Comparison of ENCODE assay signal across 8 cellular contexts in genomic region chr22:25048659-25049657, GRCh38.
A peak's percentile ranks its signal among the peaks of the same experiment; 100 is the strongest.
DNase-seq lines count a peak whose midpoint lies in the region; ATAC-seq and TF ChIP-seq lines count a peak whose summit lies in the region.

No MANE protein-coding gene starts in this region.

- TF ChIP-seq CTCF in A673 (conservative IDR thresholded peaks at IDR 0.05; ENCODE audit: low read depth, low read length) (peak; percentile 91), GM13977 (IDR thresholded peaks at IDR 0.05; ENCODE audit: extremely low read depth, insufficient read depth, missing control alignments) (peak; percentile 89), lung (IDR thresholded peaks at IDR 0.05; ENCODE audit: control extremely low read depth, extremely low read depth) (peak; percentile 90)

- no peak overlapping the region for H3K4me3 ChIP-seq in A673 (ENCODE audit: low read depth, low read length, poor library complexity, severe bottlenecking)
- H3K4me3 ChIP-seq in lung: no peak overlapping the region

- intact Hi-C loops in A673 (cut with micrococcal nuclease; ENCODE audit: unreplicated experiment): loop anchor here (1.0 to 5.0 kb wide), 3 partner anchors 97 to 282 kb away; partner anchors contain the start of gene KIAA1671

- H3K27ac ChIP-seq in A673 (ENCODE audit: low read depth, low read length, poor library complexity, severe bottlenecking): no peak overlapping the region
- no peak overlapping the region for H3K27ac ChIP-seq in lung (ENCODE audit: low read depth in 1 of 2, low read length in 1 of 2)

- peak; percentile 53 for ATAC-seq in lung (ENCODE audit: insufficient read depth, low FRiP score)
- no peak for ATAC-seq in GM19463 (IDR thresholded peaks at IDR 0.05; ENCODE audit: unreplicated experiment)

- CTCF ChIA-PET in A673 (lab: Charles Lee): interaction anchor here (0.5 to 2.1 kb wide), 5 partner anchors 27 to 112 kb away, joined by 3 to 9 read pairs (median 7); no protein-coding TSS in a partner anchor

- no peaks in the 10 kb centered on the region for H3K4me1 ChIP-seq in A673 (ENCODE audit: insufficient read depth, low read length, poor library complexity, severe bottlenecking)
- H3K4me1 ChIP-seq in lung (ENCODE audit: control insufficient read depth in 2 of 2, insufficient read depth in 2 of 2, low read length in 2 of 2): peaks cover 0 to 2% of the 10 kb centered on the region in 2 donors

- POLR2A ChIA-PET in A673 (lab: Charles Lee; ENCODE audit: low non-redundant PET): no interaction called here

- peak; percentile 71 for DNase-seq in A673 (ENCODE audit: low spot score)
- peak; percentile 83 for DNase-seq in GM13977 (ENCODE audit: low spot score)
- peak; percentile 56 for DNase-seq in NCI-H460 (ENCODE audit: extremely low read depth, low read depth)
- peak; percentile 70 for DNase-seq in activated CD4-positive, alpha-beta T cell treated with anti-CD3 and anti-CD28 coated beads, Interleukin-2, amount 50 U/mL, for 1 hour
- DNase-seq in dermis microvascular lymphatic vessel endothelial cell (ENCODE audit: low read depth in 2 of 2): peak; percentile 54 to 72
- peak; percentile 69 for DNase-seq in lung (ENCODE audit: low spot score)
- peak; percentile 33 to 52 for DNase-seq in stimulated activated CD8-positive, alpha-beta memory T cell treated with anti-CD3 and anti-CD28 coated beads, Interleukin-2, amount 100 ng/mL, for 1 hour (ENCODE audit: low read depth in 2 of 2)

- H3K27me3 ChIP-seq in A673 (replicated peaks; ENCODE audit: insufficient read depth, low read depth, low read length, poor library complexity): no peaks in the 10 kb centered on the region
- no peaks in the 10 kb centered on the region for H3K27me3 ChIP-seq in lung (ENCODE audit: control insufficient read depth, insufficient read depth)

- no peaks in the 10 kb centered on the region for H3K9me3 ChIP-seq in A673 (ENCODE audit: low read depth, low read length, poor library complexity, severe bottlenecking)
- H3K9me3 ChIP-seq in lung (ENCODE audit: control insufficient read depth in 2 of 2, insufficient read depth in 1 of 2, low read length in 1 of 2): peaks cover 0 to 4% of the 10 kb centered on the region in 2 donors

- H3K36me3 ChIP-seq in A673 (ENCODE audit: insufficient read depth, low read length, poor library complexity, severe bottlenecking): no peaks in the 10 kb centered on the region
- peaks cover 0 to 14% of the 10 kb centered on the region in 2 donors for H3K36me3 ChIP-seq in lung (ENCODE audit: control insufficient read depth in 2 of 2, insufficient read depth in 2 of 2, low read length in 2 of 2)

- no TSS peak for BruUV-seq in A673 (replicated peaks; lab: Mats Ljungman, UMichigan)

- 37 to 58% methylated on average over 9 of the region's 9 CpGs for WGBS in lung, 2 donors

- in situ Hi-C loops in GM13977 (cut with MboI; ENCODE audit: low pct_unique_long_range_greater_than_20kb, low sequenced_read_pairs, unreplicated experiment): no loop called here
